10 cellular contexts compared by ENCODE assay signal in genomic region chr4:183571350-183572076, GRCh38.
DNase-seq lines count a peak whose midpoint lies in the region; ATAC-seq, FAIRE-seq and TF ChIP-seq lines count a peak whose summit lies in the region.
"Had no signal": no experiment of that assay in that cellular context is flagged by ENCODE, and none has a peak within 500 bp of the region (broad histone marks: within the 10 kb centered on the region; RNA-seq: fewer than 3 reads in every experiment).

No MANE protein-coding gene starts in this region.

- WGBS in tibial nerve, 2 donors, result 38% methylated on average over 11 of the region's 11 CpGs

- peak; percentile 88 for FAIRE-seq in islet of Langerhans (lab: Jason Lieb, UNC)

- TF ChIP-seq EP300 in tibial nerve (IDR thresholded peaks at IDR 0.05), result no peak

- no peak for TF ChIP-seq CTCF in AG04450 (IDR thresholded peaks at IDR 0.05; ENCODE audit: low read depth, low read length)
- no peak for TF ChIP-seq CTCF in LNCaP clone FGC (IDR thresholded peaks at IDR 0.05; ENCODE audit: control insufficient read depth, extremely low read depth, insufficient read depth)
- TF ChIP-seq CTCF in RWPE1 (conservative IDR thresholded peaks at IDR 0.05; ENCODE audit: low read depth), result no peak
- no peak for TF ChIP-seq CTCF in tibial nerve (IDR thresholded peaks at IDR 0.05)

- H3K4me1 ChIP-seq in tibial nerve, result no peaks in the 10 kb centered on the region

- DNase-seq in AG04450 (ENCODE audit: low read depth, low spot score) (no peak), LNCaP clone FGC (ENCODE audit: low read depth) (peak; percentile 41), RWPE1 (ENCODE audit: low spot score) (peak; percentile 20), T-helper 1 cell (no peak), iPS-NIHi7 (ENCODE audit: extremely low spot score) (no peak), tibial nerve (ENCODE audit: low spot score in 2 of 2) (no peak)
- DNase-seq: activated CD4-positive, alpha-beta T cell treated with anti-CD3 and anti-CD28 coated beads, Interleukin-2, amount 50 U/mL, for 1 hour had no signal

- H3K9me3 ChIP-seq in AG04450 (ENCODE audit: control insufficient read depth, insufficient read depth, low read length) (no peaks in the 10 kb centered on the region), tibial nerve (no peaks in the 10 kb centered on the region)
- H3K9me3 ChIP-seq: heart right ventricle had no signal

- POLR2A ChIA-PET in AG04450 (lab: Yijun Ruan, JAX) (no interaction called here), RWPE1 (lab: Yijun Ruan, JAX; ENCODE audit: low non-redundant PET) (no interaction called here)

- H3K36me3 ChIP-seq in tibial nerve, result no peaks in the 10 kb centered on the region
- H3K36me3 ChIP-seq: heart right ventricle had no signal

- ATAC-seq in HG03108 (IDR thresholded peaks at IDR 0.05; ENCODE audit: unreplicated experiment), result no peak

- H3K27ac ChIP-seq in AG04450 (ENCODE audit: low read depth, low read length) (no peak overlapping the region), RWPE1 (peak overlapping the region; percentile 63), tibial nerve (no peak overlapping the region)
- H3K27ac ChIP-seq: heart right ventricle had no signal

- H3K4me3 ChIP-seq in AG04450 (ENCODE audit: low read depth, low read length) (peak overlapping the region; percentile 5; the same call in 1 of the 2 replicates), LNCaP clone FGC (ENCODE audit: low read depth, low read length) (no peak overlapping the region), tibial nerve (no peak overlapping the region)
- H3K4me3 ChIP-seq: heart right ventricle had no signal

- TF ChIP-seq POLR2A in tibial nerve (IDR thresholded peaks at IDR 0.05), result no peak

- CTCF ChIA-PET in AG04450 (lab: Charles Lee), result no interaction called here
- CTCF ChIA-PET in RWPE1 (lab: Yijun Ruan, JAX), result no interaction called here

- H3K27me3 ChIP-seq in AG04450 (ENCODE audit: control insufficient read depth, insufficient read depth, low read length), result peaks cover 14% of the 10 kb centered on the region
- H3K27me3 ChIP-seq in tibial nerve, result no peaks in the 10 kb centered on the region

Comparison
In these comparisons a context has a peak if more than half of its experiments do, and no peak if none do; other contexts are left out.
1. DNase-seq: peak in LNCaP clone FGC (single experiment) and RWPE1 (single experiment); none in AG04450 (single experiment), T-helper 1 cell (0 of 5), iPS-NIHi7 (single experiment) and tibial nerve (0 of 2).